ENCODE assay signal across 1 cellular context in the genomic region with DNA sequence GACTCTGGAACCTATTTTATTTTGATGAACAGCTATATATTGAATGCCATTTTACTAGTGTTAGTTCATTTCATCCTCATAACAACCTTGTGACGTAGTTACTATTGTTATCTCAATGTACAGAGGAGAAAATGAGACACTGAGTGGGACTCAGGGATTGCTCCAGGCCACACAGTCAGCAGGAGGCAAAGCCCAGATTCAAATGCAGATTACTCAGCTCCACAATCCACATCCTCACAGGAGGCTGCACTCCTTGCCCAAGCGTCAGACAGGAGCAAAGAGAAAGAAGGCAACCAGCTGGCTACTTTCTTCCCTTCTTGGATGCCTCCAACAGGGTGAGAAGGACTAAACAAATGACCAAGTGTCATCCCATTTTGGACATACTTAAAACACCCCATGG.
A peak's percentile ranks its signal among the peaks of the same experiment; 100 is the strongest.
TF ChIP-seq lines count a peak whose summit lies in the region.

No MANE protein-coding gene starts in this region.

TF ChIP-seq in GM23338, 12 proteins besides CTCF, POLR2A, EP300 and RAD21:
- no peak for TF ChIP-seq POLR2AphosphoS5 (IDR thresholded peaks at IDR 0.05; ENCODE audit: low read depth)
- no peak for TF ChIP-seq EZH2phosphoT487 (IDR thresholded peaks at IDR 0.05; ENCODE audit: unreplicated experiment)
- TF ChIP-seq, protein P1, sequence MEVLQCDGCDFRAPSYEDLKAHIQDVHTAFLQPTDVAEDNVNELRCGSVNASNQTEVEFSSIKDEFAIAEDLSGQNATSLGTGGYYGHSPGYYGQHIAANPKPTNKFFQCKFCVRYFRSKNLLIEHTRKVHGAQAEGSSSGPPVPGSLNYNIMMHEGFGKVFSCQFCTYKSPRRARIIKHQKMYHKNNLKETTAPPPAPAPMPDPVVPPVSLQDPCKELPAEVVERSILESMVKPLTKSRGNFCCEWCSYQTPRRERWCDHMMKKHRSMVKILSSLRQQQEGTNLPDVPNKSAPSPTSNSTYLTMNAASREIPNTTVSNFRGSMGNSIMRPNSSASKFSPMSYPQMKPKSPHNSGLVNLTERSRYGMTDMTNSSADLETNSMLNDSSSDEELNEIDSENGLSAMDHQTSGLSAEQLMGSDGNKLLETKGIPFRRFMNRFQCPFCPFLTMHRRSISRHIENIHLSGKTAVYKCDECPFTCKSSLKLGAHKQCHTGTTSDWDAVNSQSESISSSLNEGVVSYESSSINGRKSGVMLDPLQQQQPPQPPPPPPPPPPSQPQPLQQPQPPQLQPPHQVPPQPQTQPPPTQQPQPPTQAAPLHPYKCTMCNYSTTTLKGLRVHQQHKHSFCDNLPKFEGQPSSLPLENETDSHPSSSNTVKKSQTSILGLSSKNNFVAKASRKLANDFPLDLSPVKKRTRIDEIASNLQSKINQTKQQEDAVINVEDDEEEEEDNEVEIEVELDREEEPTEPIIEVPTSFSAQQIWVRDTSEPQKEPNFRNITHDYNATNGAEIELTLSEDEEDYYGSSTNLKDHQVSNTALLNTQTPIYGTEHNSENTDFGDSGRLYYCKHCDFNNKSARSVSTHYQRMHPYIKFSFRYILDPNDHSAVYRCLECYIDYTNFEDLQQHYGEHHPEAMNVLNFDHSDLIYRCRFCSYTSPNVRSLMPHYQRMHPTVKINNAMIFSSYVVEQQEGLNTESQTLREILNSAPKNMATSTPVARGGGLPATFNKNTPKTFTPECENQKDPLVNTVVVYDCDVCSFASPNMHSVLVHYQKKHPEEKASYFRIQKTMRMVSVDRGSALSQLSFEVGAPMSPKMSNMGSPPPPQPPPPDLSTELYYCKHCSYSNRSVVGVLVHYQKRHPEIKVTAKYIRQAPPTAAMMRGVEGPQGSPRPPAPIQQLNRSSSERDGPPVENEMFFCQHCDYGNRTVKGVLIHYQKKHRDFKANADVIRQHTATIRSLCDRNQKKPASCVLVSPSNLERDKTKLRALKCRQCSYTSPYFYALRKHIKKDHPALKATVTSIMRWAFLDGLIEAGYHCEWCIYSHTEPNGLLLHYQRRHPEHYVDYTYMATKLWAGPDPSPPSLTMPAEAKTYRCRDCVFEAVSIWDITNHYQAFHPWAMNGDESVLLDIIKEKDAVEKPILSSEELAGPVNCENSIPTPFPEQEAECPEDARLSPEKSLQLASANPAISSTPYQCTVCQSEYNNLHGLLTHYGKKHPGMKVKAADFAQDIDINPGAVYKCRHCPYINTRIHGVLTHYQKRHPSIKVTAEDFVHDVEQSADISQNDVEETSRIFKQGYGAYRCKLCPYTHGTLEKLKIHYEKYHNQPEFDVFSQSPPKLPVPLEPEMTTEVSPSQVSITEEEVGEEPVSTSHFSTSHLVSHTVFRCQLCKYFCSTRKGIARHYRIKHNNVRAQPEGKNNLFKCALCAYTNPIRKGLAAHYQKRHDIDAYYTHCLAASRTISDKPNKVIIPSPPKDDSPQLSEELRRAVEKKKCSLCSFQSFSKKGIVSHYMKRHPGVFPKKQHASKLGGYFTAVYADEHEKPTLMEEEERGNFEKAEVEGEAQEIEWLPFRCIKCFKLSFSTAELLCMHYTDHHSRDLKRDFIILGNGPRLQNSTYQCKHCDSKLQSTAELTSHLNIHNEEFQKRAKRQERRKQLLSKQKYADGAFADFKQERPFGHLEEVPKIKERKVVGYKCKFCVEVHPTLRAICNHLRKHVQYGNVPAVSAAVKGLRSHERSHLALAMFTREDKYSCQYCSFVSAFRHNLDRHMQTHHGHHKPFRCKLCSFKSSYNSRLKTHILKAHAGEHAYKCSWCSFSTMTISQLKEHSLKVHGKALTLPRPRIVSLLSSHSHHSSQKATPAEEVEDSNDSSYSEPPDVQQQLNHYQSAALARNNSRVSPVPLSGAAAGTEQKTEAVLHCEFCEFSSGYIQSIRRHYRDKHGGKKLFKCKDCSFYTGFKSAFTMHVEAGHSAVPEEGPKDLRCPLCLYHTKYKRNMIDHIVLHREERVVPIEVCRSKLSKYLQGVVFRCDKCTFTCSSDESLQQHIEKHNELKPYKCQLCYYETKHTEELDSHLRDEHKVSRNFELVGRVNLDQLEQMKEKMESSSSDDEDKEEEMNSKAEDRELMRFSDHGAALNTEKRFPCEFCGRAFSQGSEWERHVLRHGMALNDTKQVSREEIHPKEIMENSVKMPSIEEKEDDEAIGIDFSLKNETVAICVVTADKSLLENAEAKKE (CRISPR knock-in tag; IDR thresholded peaks at IDR 0.05), result peak; percentile 93
- no peak for TF ChIP-seq ZNF114 (CRISPR knock-in tag; IDR thresholded peaks at IDR 0.05)
- no peak for TF ChIP-seq EZH2 (IDR thresholded peaks at IDR 0.05; ENCODE audit: low read depth, unreplicated experiment)
- TF ChIP-seq, protein P2, sequence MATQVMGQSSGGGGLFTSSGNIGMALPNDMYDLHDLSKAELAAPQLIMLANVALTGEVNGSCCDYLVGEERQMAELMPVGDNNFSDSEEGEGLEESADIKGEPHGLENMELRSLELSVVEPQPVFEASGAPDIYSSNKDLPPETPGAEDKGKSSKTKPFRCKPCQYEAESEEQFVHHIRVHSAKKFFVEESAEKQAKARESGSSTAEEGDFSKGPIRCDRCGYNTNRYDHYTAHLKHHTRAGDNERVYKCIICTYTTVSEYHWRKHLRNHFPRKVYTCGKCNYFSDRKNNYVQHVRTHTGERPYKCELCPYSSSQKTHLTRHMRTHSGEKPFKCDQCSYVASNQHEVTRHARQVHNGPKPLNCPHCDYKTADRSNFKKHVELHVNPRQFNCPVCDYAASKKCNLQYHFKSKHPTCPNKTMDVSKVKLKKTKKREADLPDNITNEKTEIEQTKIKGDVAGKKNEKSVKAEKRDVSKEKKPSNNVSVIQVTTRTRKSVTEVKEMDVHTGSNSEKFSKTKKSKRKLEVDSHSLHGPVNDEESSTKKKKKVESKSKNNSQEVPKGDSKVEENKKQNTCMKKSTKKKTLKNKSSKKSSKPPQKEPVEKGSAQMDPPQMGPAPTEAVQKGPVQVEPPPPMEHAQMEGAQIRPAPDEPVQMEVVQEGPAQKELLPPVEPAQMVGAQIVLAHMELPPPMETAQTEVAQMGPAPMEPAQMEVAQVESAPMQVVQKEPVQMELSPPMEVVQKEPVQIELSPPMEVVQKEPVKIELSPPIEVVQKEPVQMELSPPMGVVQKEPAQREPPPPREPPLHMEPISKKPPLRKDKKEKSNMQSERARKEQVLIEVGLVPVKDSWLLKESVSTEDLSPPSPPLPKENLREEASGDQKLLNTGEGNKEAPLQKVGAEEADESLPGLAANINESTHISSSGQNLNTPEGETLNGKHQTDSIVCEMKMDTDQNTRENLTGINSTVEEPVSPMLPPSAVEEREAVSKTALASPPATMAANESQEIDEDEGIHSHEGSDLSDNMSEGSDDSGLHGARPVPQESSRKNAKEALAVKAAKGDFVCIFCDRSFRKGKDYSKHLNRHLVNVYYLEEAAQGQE (IDR thresholded peaks at IDR 0.05; ENCODE audit: unreplicated experiment), result no peak
- TF ChIP-seq CREB1 (CRISPR knock-in tag; IDR thresholded peaks at IDR 0.05; ENCODE audit: low read depth), result peak; percentile 65; the same call in 1 of the 2 replicates
- no peak for TF ChIP-seq STAT1 (IDR thresholded peaks at IDR 0.05; ENCODE audit: unreplicated experiment)
- TF ChIP-seq JUNB (IDR thresholded peaks at IDR 0.05; ENCODE audit: unreplicated experiment), result no peak
- TF ChIP-seq, protein P3, sequence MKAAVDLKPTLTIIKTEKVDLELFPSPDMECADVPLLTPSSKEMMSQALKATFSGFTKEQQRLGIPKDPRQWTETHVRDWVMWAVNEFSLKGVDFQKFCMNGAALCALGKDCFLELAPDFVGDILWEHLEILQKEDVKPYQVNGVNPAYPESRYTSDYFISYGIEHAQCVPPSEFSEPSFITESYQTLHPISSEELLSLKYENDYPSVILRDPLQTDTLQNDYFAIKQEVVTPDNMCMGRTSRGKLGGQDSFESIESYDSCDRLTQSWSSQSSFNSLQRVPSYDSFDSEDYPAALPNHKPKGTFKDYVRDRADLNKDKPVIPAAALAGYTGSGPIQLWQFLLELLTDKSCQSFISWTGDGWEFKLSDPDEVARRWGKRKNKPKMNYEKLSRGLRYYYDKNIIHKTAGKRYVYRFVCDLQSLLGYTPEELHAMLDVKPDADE (IDR thresholded peaks at IDR 0.05), result peak; percentile 38; the same call in 1 of the 2 replicates
- no peak for TF ChIP-seq ZNF331 (CRISPR knock-in tag; IDR thresholded peaks at IDR 0.05; ENCODE audit: low read depth)
- peak; percentile 69; the same call in 1 of the 2 replicates for TF ChIP-seq NANOG (IDR thresholded peaks at IDR 0.05; ENCODE audit: borderline replicate concordance)
